1 cellular context compared by ENCODE assay signal in the genomic region with DNA sequence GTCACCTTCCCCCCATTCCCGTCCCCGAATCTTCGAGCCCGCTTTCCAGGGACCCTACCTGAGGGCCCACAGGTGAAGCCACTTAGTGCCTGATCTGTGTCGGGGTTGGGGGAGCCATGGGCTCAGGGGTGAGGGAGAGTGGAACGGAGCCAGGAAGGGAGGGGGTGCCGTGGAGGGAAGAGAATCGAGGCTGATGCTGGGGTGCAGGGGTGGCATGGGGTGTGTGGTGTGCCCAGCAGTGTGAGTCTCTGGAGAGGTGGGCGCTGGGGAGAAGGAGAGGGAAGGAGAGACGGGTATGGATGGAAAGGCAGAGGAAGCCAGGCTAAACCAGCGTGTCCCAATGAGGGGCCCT.
TF ChIP-seq lines count a peak whose summit lies in the region.

No MANE protein-coding gene starts in this region.

TF ChIP-seq in HepG2, 621 proteins besides CTCF, POLR2A, EP300 and RAD21 (continued from another document):
- TF ChIP-seq, protein P1, sequence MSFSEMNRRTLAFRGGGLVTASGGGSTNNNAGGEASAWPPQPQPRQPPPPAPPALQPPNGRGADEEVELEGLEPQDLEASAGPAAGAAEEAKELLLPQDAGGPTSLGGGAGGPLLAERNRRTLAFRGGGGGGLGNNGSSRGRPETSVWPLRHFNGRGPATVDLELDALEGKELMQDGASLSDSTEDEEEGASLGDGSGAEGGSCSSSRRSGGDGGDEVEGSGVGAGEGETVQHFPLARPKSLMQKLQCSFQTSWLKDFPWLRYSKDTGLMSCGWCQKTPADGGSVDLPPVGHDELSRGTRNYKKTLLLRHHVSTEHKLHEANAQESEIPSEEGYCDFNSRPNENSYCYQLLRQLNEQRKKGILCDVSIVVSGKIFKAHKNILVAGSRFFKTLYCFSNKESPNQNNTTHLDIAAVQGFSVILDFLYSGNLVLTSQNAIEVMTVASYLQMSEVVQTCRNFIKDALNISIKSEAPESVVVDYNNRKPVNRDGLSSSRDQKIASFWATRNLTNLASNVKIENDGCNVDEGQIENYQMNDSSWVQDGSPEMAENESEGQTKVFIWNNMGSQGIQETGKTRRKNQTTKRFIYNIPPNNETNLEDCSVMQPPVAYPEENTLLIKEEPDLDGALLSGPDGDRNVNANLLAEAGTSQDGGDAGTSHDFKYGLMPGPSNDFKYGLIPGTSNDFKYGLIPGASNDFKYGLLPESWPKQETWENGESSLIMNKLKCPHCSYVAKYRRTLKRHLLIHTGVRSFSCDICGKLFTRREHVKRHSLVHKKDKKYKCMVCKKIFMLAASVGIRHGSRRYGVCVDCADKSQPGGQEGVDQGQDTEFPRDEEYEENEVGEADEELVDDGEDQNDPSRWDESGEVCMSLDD (CRISPR knock-in tag; IDR thresholded peaks at IDR 0.05; ENCODE audit: borderline replicate concordance): peak; percentile 14; the same call in 1 of the 2 replicates
- TF ChIP-seq NFE2L1 (CRISPR knock-in tag; IDR thresholded peaks at IDR 0.05; ENCODE audit: borderline replicate concordance): 0 out of 2 replicates have a peak, but pooled peaks have one; percentile 30
- TF ChIP-seq, protein P2, sequence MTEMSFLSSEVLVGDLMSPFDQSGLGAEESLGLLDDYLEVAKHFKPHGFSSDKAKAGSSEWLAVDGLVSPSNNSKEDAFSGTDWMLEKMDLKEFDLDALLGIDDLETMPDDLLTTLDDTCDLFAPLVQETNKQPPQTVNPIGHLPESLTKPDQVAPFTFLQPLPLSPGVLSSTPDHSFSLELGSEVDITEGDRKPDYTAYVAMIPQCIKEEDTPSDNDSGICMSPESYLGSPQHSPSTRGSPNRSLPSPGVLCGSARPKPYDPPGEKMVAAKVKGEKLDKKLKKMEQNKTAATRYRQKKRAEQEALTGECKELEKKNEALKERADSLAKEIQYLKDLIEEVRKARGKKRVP (CRISPR knock-in tag; IDR thresholded peaks at IDR 0.05): 0 out of 4 replicates have a peak, but pooled peaks of 1 of the 2 experiments have one; percentile 24
- TF ChIP-seq, protein P3, sequence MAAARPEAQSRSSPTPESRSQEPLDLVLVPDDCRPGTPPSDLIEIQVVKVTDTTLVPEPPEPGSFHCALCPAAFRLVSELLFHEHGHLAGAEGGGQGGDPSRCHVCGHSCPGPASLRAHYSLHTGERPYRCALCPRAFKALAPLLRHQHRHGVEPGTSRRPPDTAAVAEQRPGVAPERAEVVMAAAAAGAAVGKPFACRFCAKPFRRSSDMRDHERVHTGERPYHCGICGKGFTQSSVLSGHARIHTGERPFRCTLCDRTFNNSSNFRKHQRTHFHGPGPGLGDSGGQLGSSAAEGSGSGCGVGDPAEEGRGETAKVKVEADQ (CRISPR knock-in tag; IDR thresholded peaks at IDR 0.05; ENCODE audit: borderline replicate concordance): no peak; the same call in 1 of the 2 replicates
- TF ChIP-seq ZNF781 (CRISPR knock-in tag; IDR thresholded peaks at IDR 0.05; ENCODE audit: borderline replicate concordance, not compliant biosample characterization): peak; percentile 18
- TF ChIP-seq ZSCAN20 (CRISPR knock-in tag; IDR thresholded peaks at IDR 0.05; ENCODE audit: borderline replicate concordance): no peak
- peak; percentile 8; the same call in 1 of the 2 replicates for TF ChIP-seq MAFG (CRISPR knock-in tag; IDR thresholded peaks at IDR 0.05)
- no peak for TF ChIP-seq ELF4 (CRISPR knock-in tag; IDR thresholded peaks at IDR 0.05; ENCODE audit: borderline replicate concordance)
- peak; percentile 75; the same call in 1 of the 2 replicates for TF ChIP-seq ZNF589 (CRISPR knock-in tag; conservative IDR thresholded peaks at IDR 0.05)
- peak; percentile 45; the same call in 1 of the 2 replicates for TF ChIP-seq ZC3H13 (CRISPR knock-in tag; IDR thresholded peaks at IDR 0.05)
- TF ChIP-seq ZNF383 (CRISPR knock-in tag; IDR thresholded peaks at IDR 0.05; ENCODE audit: borderline replicate concordance): no peak
TF ChIP-seq in HepG2: peak in this region for 23.
